In the genomic region with DNA sequence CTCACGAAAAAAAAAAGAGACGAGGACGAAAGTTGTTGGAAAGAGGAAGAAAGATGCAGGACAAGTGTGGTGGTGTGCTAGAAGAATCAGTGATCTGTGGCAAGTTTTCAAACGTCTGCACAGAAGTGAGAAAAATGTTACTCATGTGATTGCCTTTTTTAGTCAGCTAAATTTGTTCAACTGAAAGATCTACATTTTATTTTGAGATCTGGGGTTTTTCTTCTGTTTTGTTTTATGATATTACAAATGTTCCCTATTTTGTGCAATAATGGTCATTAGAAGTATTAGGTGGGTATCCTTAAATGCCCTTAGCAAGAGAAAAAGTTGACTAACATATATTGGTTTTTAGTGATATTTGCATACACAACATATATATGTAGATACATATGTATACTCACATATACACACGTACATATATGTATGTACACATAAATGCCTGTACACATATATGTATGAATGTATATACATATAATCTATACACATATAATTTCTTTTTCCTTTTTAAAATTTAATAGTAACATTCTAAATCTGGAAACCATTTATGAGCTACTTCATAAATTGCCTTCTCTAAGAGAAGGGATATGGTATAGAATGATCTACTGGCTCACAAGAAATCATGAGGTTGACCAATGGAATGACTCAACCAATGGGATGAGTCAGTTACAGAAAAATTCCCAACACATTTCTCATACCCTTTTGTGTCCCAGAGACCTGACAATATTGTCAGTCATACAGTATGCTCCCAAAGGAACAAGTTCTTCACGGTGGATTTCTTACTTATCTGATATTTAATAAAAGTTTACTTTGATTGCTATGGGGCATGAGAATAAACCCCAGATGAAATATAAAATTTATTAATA, we compare ENCODE assay signal across 9 cellular contexts. TPM values are rescaled to one million over a fixed set of nuclear protein-coding genes. Genes with fewer than 3 reads are reported as not detected.
DNase-seq lines count a peak whose midpoint lies in the region; ATAC-seq and TF ChIP-seq lines count a peak whose summit lies in the region.
"Had no signal": no experiment of that assay in that cellular context is flagged by ENCODE, and none has a peak within 500 bp of the region (broad histone marks: within the 10 kb centered on the region; RNA-seq: fewer than 3 reads in every experiment).

No MANE protein-coding gene starts in this region.

- no peak for TF ChIP-seq EP300 in upper lobe of left lung (IDR thresholded peaks at IDR 0.05)

- no peaks in the 10 kb centered on the region for H3K4me1 Mint-ChIP-seq in progenitor cell of endocrine pancreas (ENCODE audit: low read depth)
- peaks cover 0 to 2% (median 0%) of the 10 kb centered on the region in 4 donors for H3K4me1 Mint-ChIP-seq in naive thymus-derived CD8-positive, alpha-beta T cell
- H3K4me1 Mint-ChIP-seq: activated CD4-positive, alpha-beta T cell treated with anti-CD3 and anti-CD28 coated beads for 36 hours had no signal

- H3K27me3 ChIP-seq in adrenal gland (no peaks in the 10 kb centered on the region), upper lobe of left lung (no peaks in the 10 kb centered on the region)

- in situ Hi-C loops in GM13977 (cut with MboI; ENCODE audit: low pct_unique_long_range_greater_than_20kb, low sequenced_read_pairs, unreplicated experiment): no loop called here

- H3K27ac Mint-ChIP-seq in progenitor cell of endocrine pancreas: no peak overlapping the region
- H3K27ac Mint-ChIP-seq in naive thymus-derived CD8-positive, alpha-beta T cell: no peak overlapping the region
- H3K27ac Mint-ChIP-seq: activated CD4-positive, alpha-beta T cell treated with anti-CD3 and anti-CD28 coated beads for 36 hours had no signal

- TF ChIP-seq POLR2A in adrenal gland (IDR thresholded peaks at IDR 0.05) (no peak), upper lobe of left lung (IDR thresholded peaks at IDR 0.05) (no peak)

- H3K4me1 ChIP-seq in adrenal gland (replicated peaks in 1 of 2): no peaks in the 10 kb centered on the region
- H3K4me1 ChIP-seq in upper lobe of left lung: no peaks in the 10 kb centered on the region

- 67 to 84% (median 71%) methylated on average over 6 of the region's 6 CpGs for WGBS in adrenal gland, 4 donors
- WGBS in upper lobe of left lung, 2 donors: 77 to 83% methylated on average over 6 of the region's 6 CpGs

- TF ChIP-seq CTCF in GM13977 (IDR thresholded peaks at IDR 0.05; ENCODE audit: extremely low read depth, insufficient read depth, missing control alignments) (no peak), adrenal gland (IDR thresholded peaks at IDR 0.05) (no peak), upper lobe of left lung (IDR thresholded peaks at IDR 0.05) (no peak), progenitor cell of endocrine pancreas (IDR thresholded peaks at IDR 0.05; ENCODE audit: unreplicated experiment) (no peak)

- ATAC-seq in HG02588 (IDR thresholded peaks at IDR 0.05; ENCODE audit: unreplicated experiment): peak; percentile 86
- no peak for ATAC-seq in upper lobe of left lung (ENCODE audit: low FRiP score in 2 of 2)
- ATAC-seq in naive thymus-derived CD8-positive, alpha-beta T cell: no peak
- ATAC-seq: activated CD4-positive, alpha-beta T cell treated with anti-CD3 and anti-CD28 coated beads for 36 hours had no signal

- H3K9me3 ChIP-seq in adrenal gland (replicated peaks in 1 of 3) (no peaks in the 10 kb centered on the region), upper lobe of left lung (no peaks in the 10 kb centered on the region)

- H3K27me3 Mint-ChIP-seq in progenitor cell of endocrine pancreas: peaks cover 4% of the 10 kb centered on the region
- peaks cover 0 to 12% (median 0%) of the 10 kb centered on the region in 5 donors for H3K27me3 Mint-ChIP-seq in naive thymus-derived CD8-positive, alpha-beta T cell
- H3K27me3 Mint-ChIP-seq: activated CD4-positive, alpha-beta T cell treated with anti-CD3 and anti-CD28 coated beads for 36 hours had no signal

- no peak overlapping the region for H3K4me3 Mint-ChIP-seq in progenitor cell of endocrine pancreas (ENCODE audit: low read depth)
- no peak overlapping the region for H3K4me3 Mint-ChIP-seq in naive thymus-derived CD8-positive, alpha-beta T cell
- H3K4me3 Mint-ChIP-seq: activated CD4-positive, alpha-beta T cell treated with anti-CD3 and anti-CD28 coated beads for 36 hours had no signal

- DNase-seq in GM13977 (ENCODE audit: low spot score) (peak; percentile 53), NAMALWA (ENCODE audit: low spot score) (peak; percentile 60), inferior parietal cortex (ENCODE audit: extremely low spot score) (peak; percentile 44), adrenal gland (no peak), upper lobe of left lung (no peak), progenitor cell of endocrine pancreas (ENCODE audit: low spot score, unreplicated experiment) (no peak)
- DNase-seq in naive thymus-derived CD8-positive, alpha-beta T cell: no peak
- DNase-seq: activated CD4-positive, alpha-beta T cell treated with anti-CD3 and anti-CD28 coated beads for 36 hours had no signal

- POLR2A ChIA-PET in naive thymus-derived CD8-positive, alpha-beta T cell (lab: Charles Lee): no interaction called here

- H3K4me3 ChIP-seq in adrenal gland (no peak overlapping the region), upper lobe of left lung (no peak overlapping the region)

- intact Hi-C loops in adrenal gland (cut with DNase I): no loop called here

- H3K36me3 ChIP-seq in adrenal gland (replicated peaks in 1 of 2): no peaks in the 10 kb centered on the region
- H3K36me3 ChIP-seq in upper lobe of left lung: no peaks in the 10 kb centered on the region

- H3K27ac ChIP-seq in adrenal gland: no peak overlapping the region
- no peak overlapping the region for H3K27ac ChIP-seq in upper lobe of left lung

- no peaks in the 10 kb centered on the region for H3K9me3 Mint-ChIP-seq in progenitor cell of endocrine pancreas (ENCODE audit: low read depth)
- H3K9me3 Mint-ChIP-seq in naive thymus-derived CD8-positive, alpha-beta T cell: peaks cover 0 to 14% (median 1%) of the 10 kb centered on the region in 9 donors

- no peaks in the 10 kb centered on the region for H3K36me3 Mint-ChIP-seq in progenitor cell of endocrine pancreas (ENCODE audit: insufficient read depth)
- H3K36me3 Mint-ChIP-seq in naive thymus-derived CD8-positive, alpha-beta T cell: no peaks in the 10 kb centered on the region

RNA-seq across cellular contexts. Expression of a gene that starts 38.4 kb away (rescaled TPM):
- total RNA-seq in adrenal gland (under 1 TPM in 4 of 8 donors, not detected in 4; 0.14 to 0.27 (median 0.17) TPM), upper lobe of left lung (1 to 10 TPM in 2 of 6 donors, under 1 TPM in 2, not detected in 2; 0.17 to 2.1 (median 1.1) TPM), progenitor cell of endocrine pancreas (not detected in 2 replicates)
- under 1 TPM in 2 of 3 donors, not detected in 1; 0.32 to 0.34 TPM for polyA plus RNA-seq in adrenal gland
- not detected for total RNA-seq in naive thymus-derived CD8-positive, alpha-beta T cell
- polyA plus RNA-seq in naive thymus-derived CD8-positive, alpha-beta T cell: not detected
- total RNA-seq: activated CD4-positive, alpha-beta T cell treated with anti-CD3 and anti-CD28 coated beads for 36 hours had no signal

Comparison
In these comparisons a context has a peak if more than half of its experiments do, and no peak if none do; other contexts are left out.
1. DNase-seq: peak in GM13977 (single experiment), NAMALWA (single experiment) and inferior parietal cortex (single experiment); none in adrenal gland (0 of 7), upper lobe of left lung (0 of 2), progenitor cell of endocrine pancreas (single experiment) and naive thymus-derived CD8-positive, alpha-beta T cell (0 of 10).